Comparison of ENCODE assay signal across 8 cellular contexts in genomic region chr6:133923938-133924593, GRCh38. TPM values are rescaled to one million over a fixed set of nuclear protein-coding genes. Genes with fewer than 3 reads are reported as not detected.
DNase-seq lines count a peak whose midpoint lies in the region; ATAC-seq, FAIRE-seq and TF ChIP-seq lines count a peak whose summit lies in the region.

No MANE protein-coding gene starts in this region.

- H3K9ac ChIP-seq in K562 (ENCODE audit: insufficient read depth in 1 of 2, low read depth in 2 of 2, low read length in 2 of 2), result no peak overlapping the region

- no peak overlapping the region for H2AFZ ChIP-seq in K562 (ENCODE audit: low read depth, low read length)

- no TSS peak for BruUV-seq in K562 (replicated peaks; lab: Mats Ljungman, UMichigan)

- ATAC-seq in HG02840 (IDR thresholded peaks at IDR 0.05; ENCODE audit: low FRiP score, unreplicated experiment) (peak; percentile 73), K562 (peak; percentile 94)

- POLR2A ChIA-PET in K562 (lab: Yijun Ruan, JAX), result interaction anchor here (1.0 to 1.7 kb wide), 3 partner anchors 35 to 175 kb away, joined by 4 to 13 read pairs (median 5); no protein-coding TSS in a partner anchor

- H3K27me3 ChIP-seq in K562 (ENCODE audit: control insufficient read depth in 2 of 2, insufficient read depth in 2 of 2, low read length in 2 of 2), result no peaks in the 10 kb centered on the region
- no peaks in the 10 kb centered on the region for H3K27me3 ChIP-seq in iPS DF 6.9 (ENCODE audit: control insufficient read depth, insufficient read depth, low read length)
- peaks cover 0 to 40% (median 9%) of the 10 kb centered on the region in 7 donors for H3K27me3 ChIP-seq in spleen (replicated peaks in 1 of 7)

- DNase-seq in activated CD8-positive, alpha-beta memory T cell treated with anti-CD3 and anti-CD28 coated beads for 1 hour (ENCODE audit: extremely low read depth in 1 of 2, low read depth in 1 of 2), result peak; percentile 16 to 27
- DNase-seq in activated CD8-positive, alpha-beta memory T cell treated with anti-CD3 and anti-CD28 coated beads, Interleukin-2, amount 50 U/mL, for 48 hours, result no peak
- DNase-seq in NCI-H1694 (lab: John Stamatoyannopoulos, UW), result peak; percentile 63
- DNase-seq in T-helper 2 cell, result peak in 4 of 5 experiments; percentile 13 to 60 (median 34)
- DNase-seq in K562 (ENCODE audit: extremely low read depth in 1 of 4, low spot score in 3 of 4), result peak; percentile 55 to 84 (median 65)
- DNase-seq in iPS DF 6.9 (ENCODE audit: low read depth, low spot score), result peak; percentile 77
- no peak for DNase-seq in spleen

- FAIRE-seq in K562 (lab: Jason Lieb, UNC), result peak; percentile 96

- intact Hi-C loops in K562 (cut with micrococcal nuclease), result loop anchor here (1.0 to 10.0 kb wide), 6 partner anchors 49 to 1021 kb away; no protein-coding TSS in a partner anchor
- intact Hi-C loops in spleen (cut with DNase I; ENCODE audit: low total_unique reads), result loop anchor here (2.0 to 10.0 kb wide), 2 partner anchors 141 to 171 kb away; no protein-coding TSS in a partner anchor

- no peaks in the 10 kb centered on the region for H3K9me1 ChIP-seq in K562 (ENCODE audit: control insufficient read depth, insufficient read depth, low read length)

- no peaks in the 10 kb centered on the region for H3K4me1 ChIP-seq in K562 (replicated peaks in 1 of 2; ENCODE audit: control insufficient read depth in 2 of 2, insufficient read depth in 2 of 2, low read length in 2 of 2)
- no peaks in the 10 kb centered on the region for H3K4me1 ChIP-seq in iPS DF 6.9 (ENCODE audit: control insufficient read depth, insufficient read depth, low read length)
- H3K4me1 ChIP-seq in spleen, result peaks cover 0 to 7% (median 0%) of the 10 kb centered on the region in 6 donors

- CTCF ChIA-PET in K562 (lab: Yijun Ruan, JAX; ENCODE audit: low intra/inter-chr PET ratio), result interaction anchor here (0.5 to 6.8 kb wide), 12 partner anchors 16 to 1155 kb away, joined by 3 to 153 read pairs (median 4); no protein-coding TSS in a partner anchor

- H4K20me1 ChIP-seq in K562 (replicated peaks; ENCODE audit: control insufficient read depth, insufficient read depth, low read length), result no peaks in the 10 kb centered on the region

- H3K36me3 ChIP-seq in K562 (ENCODE audit: control insufficient read depth, insufficient read depth, low read length) (no peaks in the 10 kb centered on the region), iPS DF 6.9 (ENCODE audit: control insufficient read depth, insufficient read depth, low read length) (no peaks in the 10 kb centered on the region), spleen (no peaks in the 10 kb centered on the region)

- H3K79me2 ChIP-seq in K562 (ENCODE audit: control insufficient read depth, insufficient read depth, low read length), result no peaks in the 10 kb centered on the region

- in situ Hi-C loops in K562 (cut with MboI), result loop anchor here (5.0 to 25.0 kb wide), 5 partner anchors 141 to 1087 kb away; no protein-coding TSS in a partner anchor

- H3K27ac ChIP-seq in K562 (ENCODE audit: extremely low read depth, low read depth, low read length) (no peak overlapping the region), iPS DF 6.9 (ENCODE audit: low read length) (no peak overlapping the region), spleen (no peak overlapping the region)

- 11% methylated on average over 6 of the region's 6 CpGs for WGBS in K562 (ENCODE audit: insufficient coverage, low coverage, missing lambda C conversion rate)
- no CpG with 5 or more reads among the region's 6 CpGs for WGBS in iPS DF 6.9 (ENCODE audit: insufficient coverage, insufficient read length)
- WGBS in spleen, 5 donors, result 27 to 36% (median 32%) methylated on average over 6 of the region's 6 CpGs

- H3K4me2 ChIP-seq in K562 (ENCODE audit: insufficient read depth, low read length), result no peak overlapping the region

- TF ChIP-seq POLR2A in K562 (conservative IDR thresholded peaks at IDR 0.05) (no peak), spleen (IDR thresholded peaks at IDR 0.05) (no peak)

- H3K4me3 ChIP-seq in K562, result no peak overlapping the region
- H3K4me3 ChIP-seq in iPS DF 6.9 (ENCODE audit: low read length), result no peak overlapping the region
- H3K4me3 ChIP-seq in spleen, result no peak overlapping the region

- TF ChIP-seq CTCF in K562 (IDR thresholded peaks at IDR 0.05 in 2 of 3, conservative IDR thresholded peaks at IDR 0.05 in 1 of 3; ENCODE audit: insufficient read depth in 2 of 3, low read depth in 1 of 3, low read length in 3 of 3) (peak; percentile 77 to 95 (median 82)), spleen (IDR thresholded peaks at IDR 0.05 in 8 of 11, conservative IDR thresholded peaks at IDR 0.05 in 3 of 11) (peak; percentile 75 to 90 (median 83))

- peak; percentile 99 to 100 for TF ChIP-seq RAD21 in K562 (CRISPR knock-in tag; conservative IDR thresholded peaks at IDR 0.05 in 1 of 2, IDR thresholded peaks at IDR 0.05 in 1 of 2)

- no peak for TF ChIP-seq EP300 in K562 (IDR thresholded peaks at IDR 0.05; ENCODE audit: low read length)

- H3K9me3 ChIP-seq in K562 (replicated peaks; ENCODE audit: control insufficient read depth, insufficient read depth, low read depth, low read length) (no peaks in the 10 kb centered on the region), iPS DF 6.9 (ENCODE audit: control insufficient read depth, insufficient read depth, low read length) (no peaks in the 10 kb centered on the region), spleen (no peaks in the 10 kb centered on the region)

TF ChIP-seq in K562, 482 proteins besides CTCF, POLR2A, EP300 and RAD21 (continues in another document):
- 0 out of 4 replicates have a peak, but pooled peaks of 1 of the 2 experiments have one; percentile 20 for TF ChIP-seq MAZ (CRISPR knock-in tag; conservative IDR thresholded peaks at IDR 0.05 in 1 of 2, IDR thresholded peaks at IDR 0.05 in 1 of 2)
- no peak for TF ChIP-seq ARNT (IDR thresholded peaks at IDR 0.05)
- TF ChIP-seq NFIX (CRISPR knock-in tag; IDR thresholded peaks at IDR 0.05; ENCODE audit: low read depth), result no peak
- TF ChIP-seq ZBTB43 (CRISPR knock-in tag; IDR thresholded peaks at IDR 0.05), result no peak
- TF ChIP-seq RCOR1 (IDR thresholded peaks at IDR 0.05; ENCODE audit: borderline replicate concordance in 1 of 2, low read depth in 2 of 2, low read length in 2 of 2), result peak in 1 of 2 experiments; percentile 35; a peak in 1 of 4 replicates

RNA-seq across cellular contexts. Expression of gene TBPL1, which starts 29.0 kb away (rescaled TPM):
- 34.2 and 47.0 TPM in 2 replicates for total RNA-seq in K562 (2011; cell fraction: chromatin; rRNA removed; ENCODE audit: low replicate concordance)
- 15.3 and 15.9 TPM in 2 replicates for total RNA-seq in K562 (2011; cell fraction: nucleolus; rRNA removed)
- total RNA-seq in K562 (2011; cell fraction: nucleoplasm; rRNA removed), result 30.6 and 43.0 TPM in 2 replicates
- 78.1 and 103 TPM in 2 replicates for total RNA-seq in K562 (2014; rRNA removed)
- total RNA-seq in K562 (2014; rRNA removed; fragmentation: Illumina TruSeq; extraction: Trizol), result 130 and 152 TPM in 2 replicates
- 93.9 and 100 TPM in 2 replicates for total RNA-seq in K562 (2015; rRNA removed; fragmentation: Illumina TruSeq; extraction: Trizol)
- total RNA-seq in K562 (2021), result 117 and 122 TPM in 2 replicates
- 97.4 and 152 TPM in 2 replicates for polyA plus RNA-seq in K562 (2011; rRNA removed)
- 36.3 and 53.2 TPM in 2 replicates for polyA plus RNA-seq in K562 (2011; cell fraction: cytosol; rRNA removed)
- polyA plus RNA-seq in K562 (2011; cell fraction: nucleus; rRNA removed), result 72.5 and 93.1 TPM in 2 replicates
- polyA plus RNA-seq in K562 (2012), result 112 and 178 TPM in 2 replicates
- polyA plus RNA-seq in K562 (2014; fragmentation: Illumina TruSeq; extraction: Trizol), result 99.2 and 119 TPM in 2 replicates
- polyA plus RNA-seq in K562 (2014; fragmentation: Nextera tagmentation; extraction: Ambion mirVana), result 100 to 1,000 TPM; 107 to 147 TPM
- polyA plus RNA-seq in K562 (2014; rRNA removed), result 105 and 172 TPM in 2 replicates
- polyA minus RNA-seq in K562 (2011; rRNA and poly(A)+ RNA removed), result 67.4 and 91.3 TPM in 2 replicates
- polyA minus RNA-seq in K562 (2011; cell fraction: cytosol; rRNA and poly(A)+ RNA removed), result 29.2 and 63.0 TPM in 2 replicates
- polyA minus RNA-seq in K562 (2011; cell fraction: nucleus; rRNA and poly(A)+ RNA removed), result 16.3 and 20.2 TPM in 2 replicates
- 10 to 100 TPM; 17.0 to 31.0 (median 25.9) TPM for total RNA-seq in spleen
- 10 to 100 TPM; 29.9 to 33.3 (median 30.3) TPM for polyA plus RNA-seq in spleen

RNA-seq across cellular contexts. Expression of gene TCF21, which starts 35.2 kb away (rescaled TPM):
- total RNA-seq in K562 (2011; cell fraction: chromatin; rRNA removed; ENCODE audit: low replicate concordance), result not detected in 2 replicates
- total RNA-seq in K562 (2011; cell fraction: nucleolus; rRNA removed), result not detected in 2 replicates
- total RNA-seq in K562 (2011; cell fraction: nucleoplasm; rRNA removed), result not detected in 2 replicates
- total RNA-seq in K562 (2014; rRNA removed), result not detected in 2 replicates
- not detected in 2 replicates for total RNA-seq in K562 (2014; rRNA removed; fragmentation: Illumina TruSeq; extraction: Trizol)
- total RNA-seq in K562 (2015; rRNA removed; fragmentation: Illumina TruSeq; extraction: Trizol), result not detected in 2 replicates
- total RNA-seq in K562 (2021), result not detected in 2 replicates
- polyA plus RNA-seq in K562 (2011; rRNA removed), result not detected in 2 replicates
- polyA plus RNA-seq in K562 (2011; cell fraction: cytosol; rRNA removed), result not detected in 2 replicates
- polyA plus RNA-seq in K562 (2011; cell fraction: nucleus; rRNA removed), result not detected in 2 replicates
- polyA plus RNA-seq in K562 (2012), result not detected in 2 replicates
- polyA plus RNA-seq in K562 (2014; fragmentation: Illumina TruSeq; extraction: Trizol), result not detected in 2 replicates
- polyA plus RNA-seq in K562 (2014; fragmentation: Nextera tagmentation; extraction: Ambion mirVana), result not detected
- polyA plus RNA-seq in K562 (2014; rRNA removed), result not detected in 2 replicates
- not detected in 2 replicates for polyA minus RNA-seq in K562 (2011; rRNA and poly(A)+ RNA removed)
- polyA minus RNA-seq in K562 (2011; cell fraction: cytosol; rRNA and poly(A)+ RNA removed), result not detected in 2 replicates
- not detected in 2 replicates for polyA minus RNA-seq in K562 (2011; cell fraction: nucleus; rRNA and poly(A)+ RNA removed)
- total RNA-seq in spleen, result 100 to 1,000 TPM in 1 of 7 donors, 10 to 100 TPM in 6; 25.2 to 109 (median 34.5) TPM
- 1 to 10 TPM; 3.6 to 6.5 (median 4.0) TPM for polyA plus RNA-seq in spleen

Comparison
In these comparisons a context has a peak if more than half of its experiments do, and no peak if none do; other contexts are left out.
1. DNase-seq: peak in activated CD8-positive, alpha-beta memory T cell treated with anti-CD3 and anti-CD28 coated beads for 1 hour (2 of 2), NCI-H1694 (single experiment), T-helper 2 cell (4 of 5), K562 (4 of 4) and iPS DF 6.9 (single experiment); none in activated CD8-positive, alpha-beta memory T cell treated with anti-CD3 and anti-CD28 coated beads, Interleukin-2, amount 50 U/mL, for 48 hours (single experiment) and spleen (single experiment).
2. RNA of gene TCF21, which starts 35.2 kb away (total RNA-seq): 25.2 to 109 TPM in spleen; not detected in K562; every median in the first group is over 10 times any median in the second.